ENCODE assay signal across 8 cellular contexts in the genomic region with DNA sequence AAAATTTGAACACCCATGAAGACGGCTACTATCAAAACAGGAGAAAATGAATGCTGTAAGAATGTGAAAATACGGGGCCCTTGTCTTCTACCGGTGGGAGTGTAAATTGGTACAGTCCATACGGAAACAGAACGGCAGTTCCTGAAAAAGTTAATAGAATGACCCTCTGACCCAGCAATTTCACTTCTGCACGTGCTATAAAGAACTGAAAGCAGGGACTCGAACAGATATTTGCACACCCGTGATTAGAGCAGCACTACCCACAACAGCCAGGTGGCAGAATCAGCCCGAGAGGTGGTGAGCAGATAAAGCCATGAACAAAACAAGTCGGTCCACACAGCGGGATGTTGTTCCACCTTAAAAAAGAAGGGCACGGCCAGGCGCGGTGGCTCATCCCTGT. TPM values are rescaled to one million over a fixed set of nuclear protein-coding genes. Genes with fewer than 3 reads are reported as not detected.
A peak's percentile ranks its signal among the peaks of the same experiment; 100 is the strongest.
DNase-seq lines count a peak whose midpoint lies in the region; ATAC-seq and TF ChIP-seq lines count a peak whose summit lies in the region.

No MANE protein-coding gene starts in this region.

- H3K9ac ChIP-seq in mesenchymal stem cell (ENCODE audit: low read length): no peak overlapping the region

- no peaks in the 10 kb centered on the region for H3K9me3 Mint-ChIP-seq in dendritic cell treated with granulocyte-macrophage colony-stimulating factor and Interleukin-4, amounts not matched to agents 40 ng/mL and 50 ng/mL, for 4 days
- no peaks in the 10 kb centered on the region for H3K9me3 Mint-ChIP-seq in activated T-cell treated with anti-CD3 and anti-CD28 coated beads, Interleukin-2, amount 50 U/mL, for 72 hours

- H2BK15ac ChIP-seq in mesenchymal stem cell (ENCODE audit: low read depth, poor library complexity, severe bottlenecking): no peak overlapping the region

- no peak overlapping the region for H4K8ac ChIP-seq in mesenchymal stem cell (ENCODE audit: low read length)

- H3K23ac ChIP-seq in mesenchymal stem cell (ENCODE audit: low read length in 2 of 2): no peak overlapping the region

- H3K4me3 ChIP-seq in DOHH2 (ENCODE audit: low read length) (peak overlapping the region; percentile 36), mesenchymal stem cell (ENCODE audit: insufficient read depth in 1 of 2, low read depth in 1 of 2, low read length in 2 of 2) (no peak overlapping the region)

- H2BK12ac ChIP-seq in mesenchymal stem cell (ENCODE audit: low read length in 2 of 2): no peak overlapping the region

- no peaks in the 10 kb centered on the region for H3K9me2 ChIP-seq in DOHH2 (replicated peaks; ENCODE audit: control insufficient read depth, low read length)

- H3K9me3 ChIP-seq in DOHH2 (ENCODE audit: control insufficient read depth, insufficient read depth, low read length) (no peaks in the 10 kb centered on the region), mesenchymal stem cell (ENCODE audit: control insufficient read depth, low read length) (no peaks in the 10 kb centered on the region)

- H3K27me3 ChIP-seq in DOHH2 (ENCODE audit: control insufficient read depth, low read length): no peaks in the 10 kb centered on the region
- H3K27me3 ChIP-seq in mesenchymal stem cell (ENCODE audit: control insufficient read depth in 1 of 2, insufficient read depth in 1 of 2, low read length in 2 of 2): peaks cover 59 to 65% of the 10 kb centered on the region in 2 experiments

- H3K4ac ChIP-seq in mesenchymal stem cell (ENCODE audit: low read depth in 1 of 2, low read length in 2 of 2): no peak overlapping the region

- H3K27me3 Mint-ChIP-seq in dendritic cell treated with granulocyte-macrophage colony-stimulating factor and Interleukin-4, amounts not matched to agents 40 ng/mL and 50 ng/mL, for 4 days: peaks cover 22% of the 10 kb centered on the region
- no peaks in the 10 kb centered on the region for H3K27me3 Mint-ChIP-seq in activated T-cell treated with anti-CD3 and anti-CD28 coated beads, Interleukin-2, amount 50 U/mL, for 72 hours (ENCODE audit: low read depth)

- H2AFZ ChIP-seq in mesenchymal stem cell (ENCODE audit: low read depth, low read length): no peak overlapping the region

- H3K4me2 ChIP-seq in DOHH2 (ENCODE audit: low read length) (peak overlapping the region; percentile 55), mesenchymal stem cell (ENCODE audit: low read length, poor library complexity, severe bottlenecking) (no peak overlapping the region)

- no peak overlapping the region for H2AK5ac ChIP-seq in mesenchymal stem cell (ENCODE audit: low read length, severe bottlenecking)

- no peaks in the 10 kb centered on the region for H3K79me2 ChIP-seq in DOHH2 (ENCODE audit: control insufficient read depth, low read length)

- intact Hi-C loops in dendritic cell treated with granulocyte-macrophage colony-stimulating factor and Interleukin-4, amounts not matched to agents 40 ng/mL and 50 ng/mL, for 4 days (cut with micrococcal nuclease): no loop called here

- H4K20me1 ChIP-seq in DOHH2 (ENCODE audit: control insufficient read depth, insufficient read depth, low read depth, low read length): no peaks in the 10 kb centered on the region

- peaks cover 3% of the 10 kb centered on the region; the same call in 1 of the 2 replicates for H3F3A ChIP-seq in DOHH2 (ENCODE audit: control insufficient read depth, insufficient read depth)

- H2BK120ac ChIP-seq in mesenchymal stem cell (ENCODE audit: low read depth, low read length): no peak overlapping the region

- H2BK5ac ChIP-seq in mesenchymal stem cell (ENCODE audit: low read depth, low read length, poor library complexity, severe bottlenecking): no peak overlapping the region

- ATAC-seq in GM19455 (IDR thresholded peaks at IDR 0.05; ENCODE audit: unreplicated experiment): peak; percentile 68
- peak; percentile 65 for ATAC-seq in HG03520 (IDR thresholded peaks at IDR 0.05; ENCODE audit: unreplicated experiment)
- no peak for ATAC-seq in activated T-cell treated with anti-CD3 and anti-CD28 coated beads, Interleukin-2, amount 50 U/mL, for 72 hours (replicated peaks in 1 of 2)

- TF ChIP-seq CTCF in DOHH2 (IDR thresholded peaks at IDR 0.05; ENCODE audit: low read depth, low read length, poor library complexity, severe bottlenecking): peak; percentile 64

- peaks cover 61% of the 10 kb centered on the region for H3K4me1 ChIP-seq in DOHH2 (ENCODE audit: control insufficient read depth, low read length)
- H3K4me1 ChIP-seq in mesenchymal stem cell (ENCODE audit: control insufficient read depth, insufficient read depth, low read depth, low read length): peaks cover 6% of the 10 kb centered on the region

- H3K4me3 Mint-ChIP-seq in dendritic cell treated with granulocyte-macrophage colony-stimulating factor and Interleukin-4, amounts not matched to agents 40 ng/mL and 50 ng/mL, for 4 days: no peak overlapping the region
- no peak overlapping the region for H3K4me3 Mint-ChIP-seq in activated T-cell treated with anti-CD3 and anti-CD28 coated beads, Interleukin-2, amount 50 U/mL, for 72 hours

- DNase-seq in NCI-H1930 (lab: John Stamatoyannopoulos, UW): no peak
- no peak for DNase-seq in activated T-cell treated with anti-CD3 and anti-CD28 coated beads, Interleukin-2, amount 50 U/mL, for 72 hours
- DNase-seq in hypothalamus (lab: John Stamatoyannopoulos, UW): no peak
- DNase-seq in mesenchymal stem cell: no peak

- no peak overlapping the region for H3K14ac ChIP-seq in mesenchymal stem cell (ENCODE audit: low read length in 2 of 2)

- no peaks in the 10 kb centered on the region for H3K36me3 ChIP-seq in DOHH2 (ENCODE audit: control insufficient read depth, low read length)
- no peaks in the 10 kb centered on the region for H3K36me3 ChIP-seq in mesenchymal stem cell (ENCODE audit: control insufficient read depth in 1 of 2, insufficient read depth in 2 of 2, low read depth in 1 of 2, low read length in 2 of 2)

- no peak overlapping the region for H4K91ac ChIP-seq in mesenchymal stem cell (ENCODE audit: low read length)

- H3K4me1 Mint-ChIP-seq in dendritic cell treated with granulocyte-macrophage colony-stimulating factor and Interleukin-4, amounts not matched to agents 40 ng/mL and 50 ng/mL, for 4 days (ENCODE audit: low read depth): peaks cover 60% of the 10 kb centered on the region
- no peaks in the 10 kb centered on the region for H3K4me1 Mint-ChIP-seq in activated T-cell treated with anti-CD3 and anti-CD28 coated beads, Interleukin-2, amount 50 U/mL, for 72 hours (ENCODE audit: low read depth)

- peak overlapping the region; percentile 46 for H3K27ac Mint-ChIP-seq in dendritic cell treated with granulocyte-macrophage colony-stimulating factor and Interleukin-4, amounts not matched to agents 40 ng/mL and 50 ng/mL, for 4 days
- H3K27ac Mint-ChIP-seq in activated T-cell treated with anti-CD3 and anti-CD28 coated beads, Interleukin-2, amount 50 U/mL, for 72 hours: no peak overlapping the region

- H3K27ac ChIP-seq in DOHH2 (ENCODE audit: low read depth, low read length) (peak overlapping the region; percentile 50), mesenchymal stem cell (ENCODE audit: low read length, poor library complexity, severe bottlenecking) (no peak overlapping the region)

- H3K18ac ChIP-seq in mesenchymal stem cell (ENCODE audit: low read depth in 1 of 2, low read length in 2 of 2): no peak overlapping the region

- WGBS in mesenchymal stem cell: 94% methylated on average over 14 of the region's 14 CpGs

- H3K79me1 ChIP-seq in mesenchymal stem cell (replicated peaks; ENCODE audit: low read length, poor library complexity, severe bottlenecking): no peaks in the 10 kb centered on the region

- H3K36me3 Mint-ChIP-seq in dendritic cell treated with granulocyte-macrophage colony-stimulating factor and Interleukin-4, amounts not matched to agents 40 ng/mL and 50 ng/mL, for 4 days (ENCODE audit: low read depth): no peaks in the 10 kb centered on the region
- H3K36me3 Mint-ChIP-seq in activated T-cell treated with anti-CD3 and anti-CD28 coated beads, Interleukin-2, amount 50 U/mL, for 72 hours (ENCODE audit: insufficient read depth in 2 of 2): no peaks in the 10 kb centered on the region

RNA-seq across cellular contexts. Expression of a gene that starts 22.6 kb away (rescaled TPM):
- 10 to 100 TPM; 14.8 to 29.0 TPM for total RNA-seq in activated T-cell treated with anti-CD3 and anti-CD28 coated beads, Interleukin-2, amount 50 U/mL, for 72 hours
- 23.4 TPM for polyA plus RNA-seq in mesenchymal stem cell (2013, experiment 1 of 2)
- polyA plus RNA-seq in mesenchymal stem cell (2013, experiment 2 of 2): 22.9 TPM

Comparison
In these comparisons a context has a peak if more than half of its experiments do, and no peak if none do; other contexts are left out.
1. ATAC-seq: peak in GM19455 (single experiment) and HG03520 (single experiment); none in activated T-cell treated with anti-CD3 and anti-CD28 coated beads, Interleukin-2, amount 50 U/mL, for 72 hours (0 of 2).